11 cellular contexts compared by ENCODE assay signal in genomic region chr19:56217039-56217949, GRCh38. TPM values are rescaled to one million over a fixed set of nuclear protein-coding genes. Genes with fewer than 3 reads are reported as not detected.
DNase-seq lines count a peak whose midpoint lies in the region; ATAC-seq and TF ChIP-seq lines count a peak whose summit lies in the region.
"Had no signal": no experiment of that assay in that cellular context is flagged by ENCODE, and none has a peak within 500 bp of the region (broad histone marks: within the 10 kb centered on the region; RNA-seq: fewer than 3 reads in every experiment).

No MANE protein-coding gene starts in this region.

- ATAC-seq in activated CD8-positive, alpha-beta T cell treated with anti-CD3 and anti-CD28 coated beads, Interleukin-2, amount 10 ng/mL, durations not matched to agents 7 days and 5 days, result peak; percentile 44
- no peak for ATAC-seq in activated CD8-positive, alpha-beta T cell treated with anti-CD3 and anti-CD28 coated beads for 36 hours
- ATAC-seq in thoracic aorta (ENCODE audit: insufficient number of reproducible peaks, low FRiP score, low read depth) (no peak), HG03039 (IDR thresholded peaks at IDR 0.05; ENCODE audit: unreplicated experiment) (no peak), GM19035 (IDR thresholded peaks at IDR 0.05; ENCODE audit: unreplicated experiment) (no peak)

- peaks cover 14% of the 10 kb centered on the region for H3K27me3 Mint-ChIP-seq in activated CD8-positive, alpha-beta T cell treated with anti-CD3 and anti-CD28 coated beads, Interleukin-2, amount 10 ng/mL, durations not matched to agents 7 days and 5 days (ENCODE audit: low read depth)
- H3K27me3 Mint-ChIP-seq in activated CD8-positive, alpha-beta T cell treated with anti-CD3 and anti-CD28 coated beads for 36 hours, result peaks cover 18% of the 10 kb centered on the region

- in situ Hi-C loops in brain microvascular endothelial cell (cut with HindIII; ENCODE audit: low pct_ligation_motif_present, low sequenced_read_pairs), result no loop called here

- DNase-seq in activated CD8-positive, alpha-beta T cell treated with anti-CD3 and anti-CD28 coated beads, Interleukin-2, amount 10 ng/mL, durations not matched to agents 7 days and 5 days, result peak; percentile 35
- DNase-seq in activated CD8-positive, alpha-beta T cell treated with anti-CD3 and anti-CD28 coated beads for 36 hours, result no peak
- DNase-seq in brain microvascular endothelial cell (peak; percentile 26), kidney epithelial cell (ENCODE audit: low read depth) (no peak), thoracic aorta (ENCODE audit: low spot score) (no peak), NCI-H2196 treated with DMSO at 0.1 percent for 48 hours (lab: John Stamatoyannopoulos, UW; ENCODE audit: unreplicated experiment) (no peak)
- DNase-seq: activated CD4-positive, alpha-beta T cell treated with anti-CD3 and anti-CD28 coated beads, Interleukin-2, amount 50 U/mL, for 4 hours; natural killer cell had no signal

- H3K4me3 ChIP-seq in brain microvascular endothelial cell (ENCODE audit: low read depth, low read length) (peak overlapping the region; percentile 37), kidney epithelial cell (ENCODE audit: low read depth, low read length) (peak overlapping the region; percentile 13), thoracic aorta (peak overlapping the region; percentile 67)

- no peaks in the 10 kb centered on the region for H3K36me3 ChIP-seq in brain microvascular endothelial cell (replicated peaks)
- H3K36me3 ChIP-seq in kidney epithelial cell (ENCODE audit: control insufficient read depth, insufficient read depth, low read length), result no peaks in the 10 kb centered on the region
- H3K36me3 ChIP-seq in thoracic aorta, result no peaks in the 10 kb centered on the region

- POLR2A ChIA-PET in activated CD8-positive, alpha-beta T cell treated with anti-CD3 and anti-CD28 coated beads, Interleukin-2, amount 10 ng/mL, durations not matched to agents 7 days and 5 days (lab: Charles Lee), result no interaction called here
- POLR2A ChIA-PET in activated CD8-positive, alpha-beta T cell treated with anti-CD3 and anti-CD28 coated beads for 36 hours (lab: Charles Lee), result no interaction called here

- H3K27me3 ChIP-seq in brain microvascular endothelial cell (replicated peaks) (no peaks in the 10 kb centered on the region), kidney epithelial cell (ENCODE audit: control insufficient read depth, insufficient read depth, low read length) (peaks cover 6% of the 10 kb centered on the region), thoracic aorta (replicated peaks; ENCODE audit: insufficient read depth) (no peaks in the 10 kb centered on the region)

- H3K9me3 Mint-ChIP-seq in activated CD8-positive, alpha-beta T cell treated with anti-CD3 and anti-CD28 coated beads, Interleukin-2, amount 10 ng/mL, durations not matched to agents 7 days and 5 days (ENCODE audit: insufficient read depth), result no peaks in the 10 kb centered on the region
- no peaks in the 10 kb centered on the region for H3K9me3 Mint-ChIP-seq in activated CD8-positive, alpha-beta T cell treated with anti-CD3 and anti-CD28 coated beads for 36 hours
- H3K9me3 Mint-ChIP-seq: natural killer cell had no signal

- intact Hi-C loops in activated CD8-positive, alpha-beta T cell treated with anti-CD3 and anti-CD28 coated beads for 36 hours (cut with micrococcal nuclease), result no loop called here

- peaks cover 0 to 5% of the 10 kb centered on the region in 2 donors for H3K4me1 ChIP-seq in thoracic aorta (ENCODE audit: control insufficient read depth in 1 of 2, low read depth in 2 of 2)

- H3K4me3 Mint-ChIP-seq in activated CD8-positive, alpha-beta T cell treated with anti-CD3 and anti-CD28 coated beads, Interleukin-2, amount 10 ng/mL, durations not matched to agents 7 days and 5 days, result peak overlapping the region; percentile 55
- H3K4me3 Mint-ChIP-seq in activated CD8-positive, alpha-beta T cell treated with anti-CD3 and anti-CD28 coated beads for 36 hours, result no peak overlapping the region
- H3K4me3 Mint-ChIP-seq: CD4-positive, CD25-positive, alpha-beta regulatory T cell had no signal

- CTCF ChIA-PET in activated CD8-positive, alpha-beta T cell treated with anti-CD3 and anti-CD28 coated beads, Interleukin-2, amount 10 ng/mL, durations not matched to agents 7 days and 5 days (lab: Charles Lee), result no interaction called here
- CTCF ChIA-PET in activated CD8-positive, alpha-beta T cell treated with anti-CD3 and anti-CD28 coated beads for 36 hours (lab: Charles Lee), result no interaction called here

- no peaks in the 10 kb centered on the region for H3K36me3 Mint-ChIP-seq in activated CD8-positive, alpha-beta T cell treated with anti-CD3 and anti-CD28 coated beads, Interleukin-2, amount 10 ng/mL, durations not matched to agents 7 days and 5 days (ENCODE audit: low read depth)
- H3K36me3 Mint-ChIP-seq in activated CD8-positive, alpha-beta T cell treated with anti-CD3 and anti-CD28 coated beads for 36 hours (ENCODE audit: low read depth), result no peaks in the 10 kb centered on the region
- H3K36me3 Mint-ChIP-seq: natural killer cell had no signal

- H3K27ac Mint-ChIP-seq in activated CD8-positive, alpha-beta T cell treated with anti-CD3 and anti-CD28 coated beads, Interleukin-2, amount 10 ng/mL, durations not matched to agents 7 days and 5 days, result no peak overlapping the region
- no peak overlapping the region for H3K27ac Mint-ChIP-seq in activated CD8-positive, alpha-beta T cell treated with anti-CD3 and anti-CD28 coated beads for 36 hours
- H3K27ac Mint-ChIP-seq: CD4-positive, CD25-positive, alpha-beta regulatory T cell; natural killer cell had no signal

- no peak for TF ChIP-seq CTCF in activated CD8-positive, alpha-beta T cell treated with anti-CD3 and anti-CD28 coated beads for 36 hours (IDR thresholded peaks at IDR 0.05)
- TF ChIP-seq CTCF in brain microvascular endothelial cell (IDR thresholded peaks at IDR 0.05; ENCODE audit: low read depth, low read length, missing control alignments) (no peak), kidney epithelial cell (IDR thresholded peaks at IDR 0.05; ENCODE audit: insufficient read depth, low read length, poor library complexity, severe bottlenecking) (no peak), thoracic aorta (IDR thresholded peaks at IDR 0.05) (no peak)

- peaks cover 10% of the 10 kb centered on the region for H3K4me1 Mint-ChIP-seq in activated CD8-positive, alpha-beta T cell treated with anti-CD3 and anti-CD28 coated beads, Interleukin-2, amount 10 ng/mL, durations not matched to agents 7 days and 5 days (ENCODE audit: low read depth)
- H3K4me1 Mint-ChIP-seq in activated CD8-positive, alpha-beta T cell treated with anti-CD3 and anti-CD28 coated beads for 36 hours (ENCODE audit: low read depth), result no peaks in the 10 kb centered on the region

- H3K9me3 ChIP-seq in thoracic aorta, result no peaks in the 10 kb centered on the region

- no peak overlapping the region for H3K27ac ChIP-seq in brain microvascular endothelial cell
- no peak overlapping the region for H3K27ac ChIP-seq in thoracic aorta

RNA-seq across cellular contexts. Expression of gene ZSCAN5C, which starts 15.2 kb away (rescaled TPM):
- total RNA-seq in activated CD8-positive, alpha-beta T cell treated with anti-CD3 and anti-CD28 coated beads, Interleukin-2, amount 10 ng/mL, durations not matched to agents 7 days and 5 days, result not detected
- not detected for total RNA-seq in activated CD8-positive, alpha-beta T cell treated with anti-CD3 and anti-CD28 coated beads for 36 hours
- total RNA-seq in kidney epithelial cell (not detected in 2 replicates), thoracic aorta (not detected)
- total RNA-seq: CD4-positive, CD25-positive, alpha-beta regulatory T cell; natural killer cell had no signal

RNA-seq across cellular contexts. Expression of gene ZSCAN5B, which starts 19.7 kb away (rescaled TPM):
- not detected for total RNA-seq in activated CD8-positive, alpha-beta T cell treated with anti-CD3 and anti-CD28 coated beads, Interleukin-2, amount 10 ng/mL, durations not matched to agents 7 days and 5 days
- not detected for total RNA-seq in activated CD8-positive, alpha-beta T cell treated with anti-CD3 and anti-CD28 coated beads for 36 hours
- not detected in 2 replicates for total RNA-seq in kidney epithelial cell
- total RNA-seq in thoracic aorta, result not detected
- total RNA-seq: CD4-positive, CD25-positive, alpha-beta regulatory T cell; natural killer cell had no signal

RNA-seq across cellular contexts. Expression of gene GALP, which starts 41.5 kb away (rescaled TPM):
- not detected for total RNA-seq in activated CD8-positive, alpha-beta T cell treated with anti-CD3 and anti-CD28 coated beads, Interleukin-2, amount 10 ng/mL, durations not matched to agents 7 days and 5 days
- total RNA-seq in activated CD8-positive, alpha-beta T cell treated with anti-CD3 and anti-CD28 coated beads for 36 hours, result not detected
- total RNA-seq in kidney epithelial cell (not detected in 2 replicates), thoracic aorta (not detected)
- total RNA-seq: CD4-positive, CD25-positive, alpha-beta regulatory T cell; natural killer cell had no signal

RNA-seq across cellular contexts. Expression of gene EDDM13, which starts 55.3 kb away (rescaled TPM):
- 1 to 10 TPM; 2.3 to 2.9 TPM for total RNA-seq in activated CD8-positive, alpha-beta T cell treated with anti-CD3 and anti-CD28 coated beads, Interleukin-2, amount 10 ng/mL, durations not matched to agents 7 days and 5 days
- total RNA-seq in activated CD8-positive, alpha-beta T cell treated with anti-CD3 and anti-CD28 coated beads for 36 hours, result 1 to 10 TPM in 1 of 2 experiments, not detected in 1; 1.3 TPM
- not detected in 2 replicates for total RNA-seq in kidney epithelial cell
- total RNA-seq in thoracic aorta, result not detected
- total RNA-seq: CD4-positive, CD25-positive, alpha-beta regulatory T cell had no signal

Comparison
In these comparisons a context has a peak if more than half of its experiments do, and no peak if none do; other contexts are left out.
1. DNase-seq: peak in activated CD8-positive, alpha-beta T cell treated with anti-CD3 and anti-CD28 coated beads, Interleukin-2, amount 10 ng/mL, durations not matched to agents 7 days and 5 days (single experiment) and brain microvascular endothelial cell (single experiment); none in activated CD8-positive, alpha-beta T cell treated with anti-CD3 and anti-CD28 coated beads for 36 hours (single experiment), kidney epithelial cell (single experiment), thoracic aorta (single experiment) and NCI-H2196 treated with DMSO at 0.1 percent for 48 hours (single experiment).
2. H3K4me3 ChIP-seq: peak in every context shown above with its lines; median percentile 67 in thoracic aorta; 37 in brain microvascular endothelial cell; 13 in kidney epithelial cell.